Comparison of ENCODE assay signal across 14 cellular contexts in the genomic region with DNA sequence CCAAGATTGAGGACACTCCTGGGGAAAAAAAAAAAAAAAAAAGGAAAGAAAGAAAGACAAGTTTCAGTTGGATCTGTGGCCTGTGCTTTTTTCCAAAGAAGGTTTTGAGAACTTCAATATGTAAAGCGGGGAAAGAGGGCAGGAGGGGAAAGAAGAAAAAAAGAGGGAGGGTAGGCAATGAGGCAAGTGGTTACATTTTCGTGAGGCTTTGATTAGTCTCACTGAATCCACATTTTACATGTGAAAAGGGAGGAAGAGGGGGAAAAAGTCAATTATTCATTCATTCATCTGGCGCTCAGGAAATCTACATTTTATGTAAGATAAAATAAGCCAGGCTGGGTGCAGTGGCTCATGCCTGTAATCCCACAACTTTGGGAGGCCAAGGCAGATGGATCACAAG.
DNase-seq lines count a peak whose midpoint lies in the region; ATAC-seq and TF ChIP-seq lines count a peak whose summit lies in the region.
"Had no signal": no experiment of that assay in that cellular context is flagged by ENCODE, and none has a peak within 500 bp of the region (broad histone marks: within the 10 kb centered on the region; RNA-seq: fewer than 3 reads in every experiment).

No MANE protein-coding gene starts in this region.

- H2AFZ ChIP-seq in H9 (ENCODE audit: low read length), result no peak overlapping the region
- H2AFZ ChIP-seq in neural progenitor cell (replicated peaks), result peak overlapping the region; percentile 68

- H4K5ac ChIP-seq in H9 (ENCODE audit: insufficient read length, low read depth, low read length), result no peak overlapping the region

- no peak overlapping the region for H2BK120ac ChIP-seq in H9 (ENCODE audit: low read depth, low read length, poor library complexity, severe bottlenecking)

- no peaks in the 10 kb centered on the region for H4K20me1 ChIP-seq in H9 (ENCODE audit: control insufficient read depth, insufficient read depth, insufficient read length)
- no peaks in the 10 kb centered on the region for H4K20me1 ChIP-seq in neural progenitor cell (ENCODE audit: low read depth)

- H3K36me3 ChIP-seq in endodermal cell (ENCODE audit: control insufficient read depth, insufficient read depth, low read length) (no peaks in the 10 kb centered on the region), neural progenitor cell (no peaks in the 10 kb centered on the region)
- H3K36me3 ChIP-seq in naive thymus-derived CD4-positive, alpha-beta T cell (ENCODE audit: control insufficient read depth in 2 of 3, insufficient read depth in 3 of 3, low read length in 3 of 3), result no peaks in the 10 kb centered on the region
- H3K36me3 ChIP-seq: HAP-1 had no signal

- no peak overlapping the region for H3K23ac ChIP-seq in H9 (ENCODE audit: insufficient read length, low read depth, low read length)

- H2AK5ac ChIP-seq in H9 (ENCODE audit: insufficient read length, low read length), result no peak overlapping the region

- DNase-seq in H9 (no peak), endodermal cell (no peak), neural progenitor cell (ENCODE audit: low spot score) (no peak), activated gamma-delta T cell treated with Interleukin-2 at 50 U/mL for 16 hours (no peak), NCI-H2196 (lab: John Stamatoyannopoulos, UW; ENCODE audit: unreplicated experiment) (no peak)
- no peak for DNase-seq in naive thymus-derived CD4-positive, alpha-beta T cell
- DNase-seq: C1 segment of cervical spinal cord; Calu3; CD4-positive, alpha-beta T cell; DMS79 had no signal

- H3K79me1 ChIP-seq in H9 (ENCODE audit: insufficient read depth, low read depth, low read length, poor library complexity, severe bottlenecking), result no peaks in the 10 kb centered on the region

- H3K27ac ChIP-seq in H9 (ENCODE audit: insufficient read length, low read depth, low read length), result no peak overlapping the region
- H3K27ac ChIP-seq in endodermal cell (ENCODE audit: low read depth, low read length), result no peak overlapping the region
- no peak overlapping the region for H3K27ac ChIP-seq in neural progenitor cell
- H3K27ac ChIP-seq in naive thymus-derived CD4-positive, alpha-beta T cell (ENCODE audit: low read depth, low read length), result no peak overlapping the region

- peaks cover 2% of the 10 kb centered on the region; the same call in 1 of the 2 replicates for H3K4me1 ChIP-seq in H9 (ENCODE audit: insufficient read depth, low read length)
- H3K4me1 ChIP-seq in endodermal cell (ENCODE audit: control insufficient read depth, insufficient read depth, low read length), result no peaks in the 10 kb centered on the region
- no peaks in the 10 kb centered on the region for H3K4me1 ChIP-seq in neural progenitor cell
- H3K4me1 ChIP-seq in naive thymus-derived CD4-positive, alpha-beta T cell (ENCODE audit: control insufficient read depth in 2 of 2, insufficient read depth in 2 of 2, low read length in 2 of 2), result no peaks in the 10 kb centered on the region
- H3K4me1 ChIP-seq: HAP-1 had no signal

- H3K4me3 Mint-ChIP-seq in H9 (peak overlapping the region; percentile 16 to 28; a peak in 3 of 5 replicates), endodermal cell (no peak overlapping the region), neural progenitor cell (no peak overlapping the region)
- no peak overlapping the region for H3K4me3 Mint-ChIP-seq in naive thymus-derived CD4-positive, alpha-beta T cell
- H3K4me3 Mint-ChIP-seq: B cell; CD4-positive, alpha-beta T cell had no signal

- no peak overlapping the region for H3K14ac ChIP-seq in H9 (ENCODE audit: insufficient read depth, low read length)

- no peaks in the 10 kb centered on the region for H3F3A ChIP-seq in neural progenitor cell (ENCODE audit: low read depth)

- no peak overlapping the region for H2BK12ac ChIP-seq in H9 (ENCODE audit: insufficient read length, low read depth, low read length)

- WGBS in H9 (ENCODE audit: extremely low coverage, insufficient read length, low lambda C conversion rate), result no CpG with 5 or more reads among the region's 3 CpGs
- 91 to 92% methylated on average over 2 to 3 of the region's 3 CpGs for WGBS in endodermal cell (ENCODE audit: insufficient coverage in 1 of 2, insufficient read length in 1 of 2), 2 experiments

- peaks cover 13 to 65% of the 10 kb centered on the region in 2 experiments for H3K4me1 Mint-ChIP-seq in H9
- H3K4me1 Mint-ChIP-seq in endodermal cell, result peaks cover 27% of the 10 kb centered on the region
- H3K4me1 Mint-ChIP-seq in neural progenitor cell, result no peaks in the 10 kb centered on the region
- no peaks in the 10 kb centered on the region for H3K4me1 Mint-ChIP-seq in naive thymus-derived CD4-positive, alpha-beta T cell
- H3K4me1 Mint-ChIP-seq: B cell had no signal

- H3K27me3 Mint-ChIP-seq in H9 (ENCODE audit: low read depth), result no peaks in the 10 kb centered on the region; the same call in 1 of the 2 replicates
- no peaks in the 10 kb centered on the region for H3K27me3 Mint-ChIP-seq in endodermal cell (ENCODE audit: insufficient read depth)
- H3K27me3 Mint-ChIP-seq in neural progenitor cell (ENCODE audit: insufficient read depth, low read depth), result peaks cover 3% of the 10 kb centered on the region
- peaks cover 0 to 3% (median 0%) of the 10 kb centered on the region in 5 donors for H3K27me3 Mint-ChIP-seq in naive thymus-derived CD4-positive, alpha-beta T cell
- H3K27me3 Mint-ChIP-seq: B cell; CD4-positive, alpha-beta T cell had no signal

- H3K27me3 ChIP-seq in H9 (ENCODE audit: insufficient read depth, low read length) (no peaks in the 10 kb centered on the region), endodermal cell (ENCODE audit: control insufficient read depth, insufficient read depth, low read length, poor library complexity, severe bottlenecking) (no peaks in the 10 kb centered on the region), neural progenitor cell (no peaks in the 10 kb centered on the region)
- no peaks in the 10 kb centered on the region for H3K27me3 ChIP-seq in naive thymus-derived CD4-positive, alpha-beta T cell (ENCODE audit: control insufficient read depth in 2 of 2, insufficient read depth in 2 of 2, low read length in 2 of 2)

- ATAC-seq in naive thymus-derived CD4-positive, alpha-beta T cell, result no peak
- ATAC-seq in HG03571 (IDR thresholded peaks at IDR 0.05; ENCODE audit: unreplicated experiment), result no peak
- ATAC-seq: HepG2 had no signal

- CTCF ChIA-PET in naive thymus-derived CD4-positive, alpha-beta T cell (lab: Charles Lee), result no interaction called here

- no peaks in the 10 kb centered on the region for H3K23me2 ChIP-seq in H9 (ENCODE audit: insufficient read length, low read depth, low read length, poor library complexity, severe bottlenecking)

- no peak overlapping the region for H4K8ac ChIP-seq in H9 (replicated peaks; ENCODE audit: insufficient read length, low read depth, low read length)

- H3K79me2 ChIP-seq in H9 (ENCODE audit: insufficient read depth, low read length) (peaks cover 2% of the 10 kb centered on the region; the same call in 1 of the 2 replicates), neural progenitor cell (ENCODE audit: low read depth) (no peaks in the 10 kb centered on the region)

- no peak overlapping the region for H3K4me3 ChIP-seq in endodermal cell (ENCODE audit: low read length)
- H3K4me3 ChIP-seq in neural progenitor cell, result no peak overlapping the region
- H3K4me3 ChIP-seq in naive thymus-derived CD4-positive, alpha-beta T cell (ENCODE audit: low read length), result no peak overlapping the region
- H3K4me3 ChIP-seq: HAP-1 had no signal

- no peak overlapping the region for H2BK15ac ChIP-seq in H9 (ENCODE audit: low read depth, low read length)

- H3T11ph ChIP-seq in H9 (ENCODE audit: low read length), result no peak overlapping the region

- peaks cover 2 to 3% of the 10 kb centered on the region in 2 experiments; a peak in 4 of 5 replicates for H3K9me3 Mint-ChIP-seq in H9
- H3K9me3 Mint-ChIP-seq in endodermal cell, result peaks cover 4% of the 10 kb centered on the region
- no peaks in the 10 kb centered on the region for H3K9me3 Mint-ChIP-seq in neural progenitor cell
- peaks cover 0 to 19% (median 8%) of the 10 kb centered on the region in 11 donors for H3K9me3 Mint-ChIP-seq in naive thymus-derived CD4-positive, alpha-beta T cell

- H3K18ac ChIP-seq in H9 (ENCODE audit: insufficient read length, low read depth, low read length), result no peak overlapping the region

- no peak overlapping the region for H3K56ac ChIP-seq in H9 (ENCODE audit: insufficient read length, low read depth, low read length)

- no peak overlapping the region for H4K91ac ChIP-seq in H9 (ENCODE audit: insufficient read length, low read depth, low read length)

- no peak overlapping the region for H3K9ac ChIP-seq in H9 (ENCODE audit: extremely low read depth, insufficient read length, low read length)
- no peak overlapping the region for H3K9ac ChIP-seq in endodermal cell (ENCODE audit: extremely low read depth, low read length, poor library complexity, severe bottlenecking)
- H3K9ac ChIP-seq in neural progenitor cell, result no peak overlapping the region

- H3K27ac Mint-ChIP-seq in H9 (peak overlapping the region; percentile 36 to 95 (median 95); a peak in 5 of 7 replicates), endodermal cell (peak overlapping the region; percentile 76), neural progenitor cell (no peak overlapping the region)
- no peak overlapping the region for H3K27ac Mint-ChIP-seq in naive thymus-derived CD4-positive, alpha-beta T cell
- H3K27ac Mint-ChIP-seq: B cell; CD4-positive, alpha-beta T cell had no signal

- intact Hi-C loops in naive thymus-derived CD4-positive, alpha-beta T cell (cut with micrococcal nuclease), result no loop called here

- POLR2A ChIA-PET in naive thymus-derived CD4-positive, alpha-beta T cell (lab: Charles Lee), result no interaction called here

- TF ChIP-seq CTCF in H9 (conservative IDR thresholded peaks at IDR 0.05) (no peak), endodermal cell (conservative IDR thresholded peaks at IDR 0.05) (no peak), neural progenitor cell (IDR thresholded peaks at IDR 0.05) (no peak)

- H2BK20ac ChIP-seq in H9 (ENCODE audit: low read depth, low read length, poor library complexity, severe bottlenecking), result no peak overlapping the region

- peaks cover 0 to 43% (median 1%) of the 10 kb centered on the region in 3 experiments; a peak in 3 of 7 replicates for H3K36me3 Mint-ChIP-seq in H9 (ENCODE audit: insufficient read depth in 1 of 3, low read depth in 3 of 3)
- peaks cover 2% of the 10 kb centered on the region for H3K36me3 Mint-ChIP-seq in endodermal cell (ENCODE audit: low read depth)
- H3K36me3 Mint-ChIP-seq in neural progenitor cell, result no peaks in the 10 kb centered on the region
- no peaks in the 10 kb centered on the region for H3K36me3 Mint-ChIP-seq in naive thymus-derived CD4-positive, alpha-beta T cell

- H3K9me3 ChIP-seq in H9 (ENCODE audit: control insufficient read depth, low read depth, low read length) (no peaks in the 10 kb centered on the region), endodermal cell (ENCODE audit: control insufficient read depth, low read length) (no peaks in the 10 kb centered on the region), neural progenitor cell (ENCODE audit: low read depth) (no peaks in the 10 kb centered on the region)
- H3K9me3 ChIP-seq in naive thymus-derived CD4-positive, alpha-beta T cell (ENCODE audit: control insufficient read depth in 2 of 3, low read length in 3 of 3), result no peaks in the 10 kb centered on the region
- H3K9me3 ChIP-seq: HAP-1 had no signal

- H3K4ac ChIP-seq in H9 (ENCODE audit: low read depth, low read length), result no peak overlapping the region

- H2BK5ac ChIP-seq in H9 (ENCODE audit: insufficient read length, low read length), result no peak overlapping the region

- H3K4me2 ChIP-seq in H9 (ENCODE audit: insufficient read depth, insufficient read length, low read length), result peak overlapping the region; percentile 24
- H3K4me2 ChIP-seq in neural progenitor cell, result no peak overlapping the region

Comparison
In these comparisons a context has a peak if more than half of its experiments do, and no peak if none do; other contexts are left out.
1. H3K27ac Mint-ChIP-seq: peak in H9 (3 of 3) and endodermal cell (single experiment); none in neural progenitor cell (single experiment) and naive thymus-derived CD4-positive, alpha-beta T cell (0 of 9).
2. H3K4me3 Mint-ChIP-seq: peak in H9 (2 of 2); none in endodermal cell (single experiment), neural progenitor cell (single experiment) and naive thymus-derived CD4-positive, alpha-beta T cell (0 of 10).